In genomic region chr6:52670502-52671409, GRCh38 we compare ENCODE assay signal across 8 cellular contexts. TPM values are rescaled to one million over a fixed set of nuclear protein-coding genes. Genes with fewer than 3 reads are reported as not detected.
DNase-seq lines count a peak whose midpoint lies in the region; ATAC-seq and TF ChIP-seq lines count a peak whose summit lies in the region.

TSS of gene TMEM14A (plus strand) at chr6:52671113. CDS start at chr6:52677103, 5,990 bp downstream.

- H3K9me3 Mint-ChIP-seq in activated naive CD4-positive, alpha-beta T cell treated with anti-CD3 and anti-CD28 coated beads, Interleukin-2, amount 50 U/mL, for 72 hours: no peaks in the 10 kb centered on the region

- peak within 1 kb of the TSS; percentile 63 for H3K27ac ChIP-seq in temporal lobe (ENCODE audit: low read depth, low read length)

- peak within 1 kb of the TSS; percentile 53 to 76 for H3K27ac Mint-ChIP-seq in activated naive CD4-positive, alpha-beta T cell treated with anti-CD3 and anti-CD28 coated beads, Interleukin-2, amount 50 U/mL, for 72 hours

- H3K36me3 Mint-ChIP-seq in activated naive CD4-positive, alpha-beta T cell treated with anti-CD3 and anti-CD28 coated beads, Interleukin-2, amount 50 U/mL, for 72 hours: peaks cover 0 to 4% of the 10 kb centered on the region in 2 donors

- DNase-seq in GM10266 (ENCODE audit: extremely low spot score) (peak; percentile 90), NCI-H1092 treated with DMSO at 0.1 percent for 48 hours (lab: John Stamatoyannopoulos, UW) (peak; percentile 79), SKM-1 (lab: John Stamatoyannopoulos, UW; ENCODE audit: unreplicated experiment) (peak; percentile 56), glomerular visceral epithelial cell (ENCODE audit: extremely low spot score) (peak; percentile 95), omental fat pad (ENCODE audit: low spot score) (peak; percentile 67)
- peak; percentile 92 to 93 for DNase-seq in activated naive CD4-positive, alpha-beta T cell treated with anti-CD3 and anti-CD28 coated beads, Interleukin-2, amount 50 U/mL, for 72 hours (ENCODE audit: low spot score in 2 of 2)

- ATAC-seq in HG02623 (IDR thresholded peaks at IDR 0.05; ENCODE audit: unreplicated experiment) (peak; percentile 98), omental fat pad (ENCODE audit: low FRiP score) (peak; percentile 97)
- peak; percentile 99 for ATAC-seq in activated naive CD4-positive, alpha-beta T cell treated with anti-CD3 and anti-CD28 coated beads, Interleukin-2, amount 50 U/mL, for 72 hours

- TF ChIP-seq CTCF in GM10266 (IDR thresholded peaks at IDR 0.05; ENCODE audit: control insufficient read depth, insufficient read depth, low read depth, missing control alignments) (no peak), omental fat pad (IDR thresholded peaks at IDR 0.05) (no peak)

RNA-seq across cellular contexts. Expression of gene TMEM14A, which starts in this region (rescaled TPM):
- 10 to 100 TPM; 12.1 to 18.1 TPM for total RNA-seq in activated naive CD4-positive, alpha-beta T cell treated with anti-CD3 and anti-CD28 coated beads, Interleukin-2, amount 50 U/mL, for 72 hours
- total RNA-seq in omental fat pad (10 to 100 TPM; 22.3 to 46.6 (median 26.7) TPM), temporal lobe (64.4 TPM)

Comparison
In these comparisons a context has a peak if more than half of its experiments do, and no peak if none do; other contexts are left out.
1. Peak in every context shown above with its lines: DNase-seq, ATAC-seq and H3K27ac ChIP-seq.